8 cellular contexts compared by ENCODE assay signal in genomic region chr1:205658943-205659581, GRCh38. TPM values are rescaled to one million over a fixed set of nuclear protein-coding genes. Genes with fewer than 3 reads are reported as not detected.
DNase-seq lines count a peak whose midpoint lies in the region; ATAC-seq, FAIRE-seq and TF ChIP-seq lines count a peak whose summit lies in the region.

No MANE protein-coding gene starts in this region.

- in situ Hi-C loops in GM13977 (cut with MboI; ENCODE audit: low pct_unique_long_range_greater_than_20kb, low sequenced_read_pairs, unreplicated experiment): loop anchor here (10.0 kb wide), 1 partner anchor 74 kb away; no protein-coding TSS in a partner anchor

- H3K9ac ChIP-seq in mucosa of stomach (ENCODE audit: low read length): peak overlapping the region; percentile 40

- TF ChIP-seq RAD21 in A549 (conservative IDR thresholded peaks at IDR 0.05 in 1 of 2, IDR thresholded peaks at IDR 0.05 in 1 of 2): peak; percentile 83 to 88

- no peaks in the 10 kb centered on the region for H3K9me3 ChIP-seq in A549
- H3K9me3 ChIP-seq in mucosa of stomach (ENCODE audit: control insufficient read depth, low read length): no peaks in the 10 kb centered on the region

- peaks cover 7% of the 10 kb centered on the region for H3K36me3 Mint-ChIP-seq in endothelial cell (ENCODE audit: low read depth, unreplicated experiment)

- H3K27ac ChIP-seq in A549: no peak overlapping the region

- no peak for FAIRE-seq in A549 (lab: Jason Lieb, UNC)

- peak; percentile 79 for TF ChIP-seq CTCF in A549 (IDR thresholded peaks at IDR 0.05)
- TF ChIP-seq CTCF in GM13977 (IDR thresholded peaks at IDR 0.05; ENCODE audit: extremely low read depth, insufficient read depth, missing control alignments): peak; percentile 97
- peak; percentile 75 for TF ChIP-seq CTCF in endothelial cell (IDR thresholded peaks at IDR 0.05; ENCODE audit: unreplicated experiment)

- H3K27ac Mint-ChIP-seq in endothelial cell (ENCODE audit: unreplicated experiment): no peak overlapping the region

- 48% methylated on average over 15 of the region's 20 CpGs for WGBS in A549 (ENCODE audit: missing lambda C conversion rate)

- TF ChIP-seq EP300 in A549 (IDR thresholded peaks at IDR 0.05): no peak

- DNase-seq in A549 (ENCODE audit: low read depth in 1 of 2, low spot score in 1 of 2): peak; percentile 56 to 87
- DNase-seq in GM13977 (ENCODE audit: low spot score): peak; percentile 91
- DNase-seq in NCI-H82 (lab: John Stamatoyannopoulos, UW): peak; percentile 88
- DNase-seq in activated CD8-positive, alpha-beta memory T cell treated with anti-CD3 and anti-CD28 coated beads for 48 hours (ENCODE audit: low read depth in 2 of 3, low spot score in 2 of 3): peak; percentile 46 to 55 (median 53)
- DNase-seq in endothelial cell (ENCODE audit: low spot score): peak; percentile 88
- peak; percentile 54 for DNase-seq in stimulated activated CD8-positive, alpha-beta memory T cell treated with anti-CD3 and anti-CD28 coated beads, Interleukin-7, amount 100 ng/mL, for 24 hours (ENCODE audit: low read depth)

- CTCF ChIA-PET in A549 (lab: Yijun Ruan, JAX): interaction anchor here (0.5 to 14.4 kb wide), 63 partner anchors 10 to 430 kb away, joined by 3 to 423 read pairs (median 7); partner anchors contain the start of genes ELK4, RAB29 and SLC45A3

- H3K4me3 ChIP-seq in A549 (no peak overlapping the region), mucosa of stomach (ENCODE audit: low read length) (no peak overlapping the region)

- no peaks in the 10 kb centered on the region for H3K4me1 ChIP-seq in A549
- peaks cover 54% of the 10 kb centered on the region for H3K4me1 ChIP-seq in mucosa of stomach (ENCODE audit: control insufficient read depth, insufficient read depth, low read length)

- H3K4me1 Mint-ChIP-seq in endothelial cell (ENCODE audit: unreplicated experiment): peaks cover 44% of the 10 kb centered on the region

- peak overlapping the region; percentile 38; the same call in 1 of the 3 replicates for H3K4me2 ChIP-seq in A549

- no peaks in the 10 kb centered on the region for H3K27me3 ChIP-seq in mucosa of stomach (ENCODE audit: control insufficient read depth, insufficient read depth, low read length)

- TF ChIP-seq POLR2A in A549 (IDR thresholded peaks at IDR 0.05; ENCODE audit: low read length): no peak

- H3K4me3 Mint-ChIP-seq in endothelial cell (ENCODE audit: unreplicated experiment): no peak overlapping the region

- ATAC-seq in A549 (peak; percentile 85 to 94), HG03196 (IDR thresholded peaks at IDR 0.05; ENCODE audit: unreplicated experiment) (peak; percentile 63)

- POLR2A ChIA-PET in A549 (lab: Yijun Ruan, JAX): interaction anchor here (2.2 to 3.0 kb wide), 2 partner anchors 27 to 67 kb away, joined by 8 to 10 read pairs; partner anchors contain the start of gene ELK4

- no peaks in the 10 kb centered on the region for H3K9me3 Mint-ChIP-seq in endothelial cell (ENCODE audit: unreplicated experiment)

- peaks cover 13% of the 10 kb centered on the region for H3K36me3 ChIP-seq in mucosa of stomach (ENCODE audit: control insufficient read depth, insufficient read depth, low read length)

- peaks cover 6% of the 10 kb centered on the region for H3K27me3 Mint-ChIP-seq in endothelial cell (ENCODE audit: unreplicated experiment)

TF ChIP-seq in A549, 52 proteins besides CTCF, POLR2A, EP300 and RAD21:
- TF ChIP-seq SMC3 (IDR thresholded peaks at IDR 0.05) (peak; percentile 80), FOXS1 (CRISPR knock-in tag; IDR thresholded peaks at IDR 0.05) (no peak)
TF ChIP-seq in A549: peak in this region for 1.

RNA-seq across cellular contexts. Expression of gene SLC45A3, which starts 21.2 kb away (rescaled TPM):
- polyA plus RNA-seq in A549 (2011; rRNA removed) (2.8 and 3.0 TPM in 2 replicates), A549 (2017; fragmentation: RNase III; extraction: RNeasy Plus Mini Kit Qiagen cat#74134 plus additional on column Dnase treatment) (2.5 to 3.4 TPM (median 3.3 TPM) in 3 replicates)
- 3.4 and 5.3 TPM in 2 replicates for polyA plus RNA-seq in A549 (2012; cell fraction: cytosol; rRNA removed)
- 7.2 and 8.8 TPM in 2 replicates for polyA plus RNA-seq in A549 (2012; cell fraction: nucleus; rRNA removed)
- polyA minus RNA-seq in A549 (2011; rRNA and poly(A)+ RNA removed): 2.0 and 2.5 TPM in 2 replicates
- 9.2 TPM for total RNA-seq in endothelial cell (ENCODE audit: unreplicated experiment)

RNA-seq across cellular contexts. Expression of gene ELK4, which starts 27.3 kb away (rescaled TPM):
- polyA plus RNA-seq in A549 (2011; rRNA removed) (11.9 and 12.7 TPM in 2 replicates), A549 (2017; fragmentation: RNase III; extraction: RNeasy Plus Mini Kit Qiagen cat#74134 plus additional on column Dnase treatment) (5.8 to 6.4 TPM (median 5.9 TPM) in 3 replicates)
- polyA plus RNA-seq in A549 (2012; cell fraction: cytosol; rRNA removed): 1.8 and 2.4 TPM in 2 replicates
- 1.3 and 2.5 TPM in 2 replicates for polyA plus RNA-seq in A549 (2012; cell fraction: nucleus; rRNA removed)
- polyA minus RNA-seq in A549 (2011; rRNA and poly(A)+ RNA removed): 15.0 and 18.5 TPM in 2 replicates
- total RNA-seq in endothelial cell (ENCODE audit: unreplicated experiment): 57.1 TPM
